ENCODE assay signal across 14 cellular contexts in genomic region chr10:31158000-31158658, GRCh38.
DNase-seq lines count a peak whose midpoint lies in the region; ATAC-seq and TF ChIP-seq lines count a peak whose summit lies in the region.
"Had no signal": no experiment of that assay in that cellular context is flagged by ENCODE, and none has a peak within 500 bp of the region (broad histone marks: within the 10 kb centered on the region; RNA-seq: fewer than 3 reads in every experiment).

No MANE protein-coding gene starts in this region.

- H3K9me3 Mint-ChIP-seq in MCF 10A (ENCODE audit: unreplicated experiment), result peaks cover 25% of the 10 kb centered on the region

- CTCF ChIA-PET in MCF 10A (lab: Yijun Ruan, JAX), result interaction anchor here (0.5 kb wide), 1 partner anchor 331 kb away, joined by 4 read pairs; no protein-coding TSS in a partner anchor

- TF ChIP-seq CTCF in breast epithelium (IDR thresholded peaks at IDR 0.05) (no peak), MCF 10A (IDR thresholded peaks at IDR 0.05; ENCODE audit: unreplicated experiment) (no peak), esophagus muscularis mucosa (IDR thresholded peaks at IDR 0.05) (no peak), uterus (IDR thresholded peaks at IDR 0.05) (no peak)

- H3K36me3 Mint-ChIP-seq in MCF 10A (ENCODE audit: insufficient read depth, unreplicated experiment), result no peaks in the 10 kb centered on the region
- H3K36me3 Mint-ChIP-seq: T-cell had no signal

- no peaks in the 10 kb centered on the region for H3K27me3 Mint-ChIP-seq in MCF 10A (ENCODE audit: insufficient read depth, unreplicated experiment)
- H3K27me3 Mint-ChIP-seq: T-cell had no signal

- H3K4me1 Mint-ChIP-seq in MCF 10A (ENCODE audit: insufficient read depth, unreplicated experiment), result no peaks in the 10 kb centered on the region
- H3K4me1 Mint-ChIP-seq: naive thymus-derived CD4-positive, alpha-beta T cell had no signal

- POLR2A ChIA-PET in MCF 10A (lab: Yijun Ruan, JAX), result no interaction called here

- BruUV-seq in MCF 10A (replicated peaks; lab: Mats Ljungman, UMichigan), result no TSS peak

- H3K4me3 ChIP-seq in breast epithelium, result peak overlapping the region in 2 of 3 donors; percentile 11 to 45
- peak overlapping the region in 2 of 4 donors; percentile 4 to 31 for H3K4me3 ChIP-seq in esophagus muscularis mucosa
- no peak overlapping the region for H3K4me3 ChIP-seq in mucosa of rectum (ENCODE audit: low read length in 2 of 2)
- no peak overlapping the region for H3K4me3 ChIP-seq in uterus

- TF ChIP-seq EP300 in esophagus muscularis mucosa (IDR thresholded peaks at IDR 0.05), result no peak

- ATAC-seq in GM19452 (IDR thresholded peaks at IDR 0.05; ENCODE audit: unreplicated experiment) (no peak), GM18861 (IDR thresholded peaks at IDR 0.05; ENCODE audit: unreplicated experiment) (no peak)
- ATAC-seq: activated T-cell treated with anti-CD3 and anti-CD28 coated beads, Interleukin-2, amount 50 U/mL, for 72 hours; HCT116; naive thymus-derived CD4-positive, alpha-beta T cell; T-cell had no signal

- no peaks in the 10 kb centered on the region for H3K36me3 ChIP-seq in breast epithelium
- H3K36me3 ChIP-seq in esophagus muscularis mucosa, result no peaks in the 10 kb centered on the region
- no peaks in the 10 kb centered on the region for H3K36me3 ChIP-seq in mucosa of rectum (ENCODE audit: control insufficient read depth in 2 of 2, insufficient read depth in 2 of 2, low read length in 2 of 2)
- no peaks in the 10 kb centered on the region for H3K36me3 ChIP-seq in uterus

- TF ChIP-seq POLR2A in breast epithelium (IDR thresholded peaks at IDR 0.05) (no peak), esophagus muscularis mucosa (IDR thresholded peaks at IDR 0.05; ENCODE audit: low read depth) (no peak), uterus (IDR thresholded peaks at IDR 0.05) (no peak)

- peaks cover 0 to 4% of the 10 kb centered on the region in 2 donors for H3K9me3 ChIP-seq in breast epithelium
- no peaks in the 10 kb centered on the region for H3K9me3 ChIP-seq in esophagus muscularis mucosa
- no peaks in the 10 kb centered on the region for H3K9me3 ChIP-seq in mucosa of rectum (ENCODE audit: control insufficient read depth in 2 of 2, low read length in 2 of 2)
- no peaks in the 10 kb centered on the region for H3K9me3 ChIP-seq in uterus

- H3K27ac ChIP-seq in breast epithelium (peak overlapping the region in 1 of 2 donors; percentile 69), esophagus muscularis mucosa (replicated peaks in 1 of 4) (peak overlapping the region; percentile 47 to 72 (median 60)), mucosa of rectum (ENCODE audit: low read depth in 2 of 2, low read length in 2 of 2) (peak overlapping the region; percentile 35 to 50), uterus (peak overlapping the region; percentile 8 to 68)

- no peak overlapping the region for H3K4me3 Mint-ChIP-seq in MCF 10A (ENCODE audit: unreplicated experiment)
- H3K4me3 Mint-ChIP-seq: activated T-cell treated with anti-CD3 and anti-CD28 coated beads, Interleukin-2, amount 50 U/mL, for 72 hours; naive thymus-derived CD4-positive, alpha-beta T cell; T-cell had no signal

- no peak overlapping the region for H3K27ac Mint-ChIP-seq in MCF 10A (ENCODE audit: low read depth, unreplicated experiment)
- H3K27ac Mint-ChIP-seq: activated T-cell treated with anti-CD3 and anti-CD28 coated beads, Interleukin-2, amount 50 U/mL, for 72 hours; T-cell had no signal

- H3K9ac ChIP-seq in mucosa of rectum (ENCODE audit: low read depth in 1 of 2, low read length in 2 of 2), result no peak overlapping the region

- no peaks in the 10 kb centered on the region for H3K27me3 ChIP-seq in breast epithelium
- no peaks in the 10 kb centered on the region for H3K27me3 ChIP-seq in esophagus muscularis mucosa
- no peaks in the 10 kb centered on the region for H3K27me3 ChIP-seq in mucosa of rectum (ENCODE audit: control insufficient read depth in 2 of 2, insufficient read depth in 2 of 2, low read length in 2 of 2)
- no peaks in the 10 kb centered on the region for H3K27me3 ChIP-seq in uterus

- intact Hi-C loops in breast epithelium (cut with DNase I; ENCODE audit: low total_unique reads), result no loop called here
- intact Hi-C loops in MCF 10A (cut with micrococcal nuclease), result no loop called here
- intact Hi-C loops in esophagus muscularis mucosa (cut with DNase I), result no loop called here
- intact Hi-C loops in uterus (cut with DNase I; ENCODE audit: low total_unique reads), result no loop called here

- DNase-seq in breast epithelium (ENCODE audit: low spot score in 2 of 2) (no peak), MCF 10A (ENCODE audit: unreplicated experiment) (no peak), esophagus muscularis mucosa (ENCODE audit: extremely low spot score) (no peak), uterus (no peak), COR-L47 (lab: John Stamatoyannopoulos, UW) (no peak)
- DNase-seq: activated CD4-positive, alpha-beta T cell treated with anti-CD3 and anti-CD28 coated beads for 1 hour; activated T-cell treated with anti-CD3 and anti-CD28 coated beads, Interleukin-2, amount 50 U/mL, for 72 hours; DND-41; naive thymus-derived CD4-positive, alpha-beta T cell; T-cell had no signal

- H3K4me1 ChIP-seq in breast epithelium, result no peaks in the 10 kb centered on the region
- H3K4me1 ChIP-seq in esophagus muscularis mucosa, result peaks cover 13 to 18% (median 15%) of the 10 kb centered on the region in 4 donors
- H3K4me1 ChIP-seq in mucosa of rectum (ENCODE audit: control insufficient read depth in 2 of 2, insufficient read depth in 2 of 2, low read length in 2 of 2), result no peaks in the 10 kb centered on the region
- H3K4me1 ChIP-seq in uterus, result no peaks in the 10 kb centered on the region

- WGBS in esophagus muscularis mucosa, result 66% methylated on average over 9 of the region's 9 CpGs

Comparison
In these comparisons a context has a peak if more than half of its experiments do, and no peak if none do; other contexts are left out.
1. H3K4me3 ChIP-seq: peak in breast epithelium (2 of 3); none in mucosa of rectum (0 of 2) and uterus (0 of 2).